ENCODE assay signal across 19 cellular contexts in genomic region chr13:60755380-60756163, GRCh38.
DNase-seq lines count a peak whose midpoint lies in the region; ATAC-seq, FAIRE-seq and TF ChIP-seq lines count a peak whose summit lies in the region.
"Had no signal": no experiment of that assay in that cellular context is flagged by ENCODE, and none has a peak within 500 bp of the region (broad histone marks: within the 10 kb centered on the region; RNA-seq: fewer than 3 reads in every experiment).

No MANE protein-coding gene starts in this region.

- H3K4me3 Mint-ChIP-seq in mesothelial cell of epicardium: no peak overlapping the region
- H3K4me3 Mint-ChIP-seq: natural killer cell had no signal

- H3K27me3 Mint-ChIP-seq in mesothelial cell of epicardium (ENCODE audit: low read depth): no peaks in the 10 kb centered on the region

- POLR2A ChIA-PET in endothelial cell of umbilical vein (lab: Charles Lee): no interaction called here

- no TSS peak for BruUV-seq in endothelial cell of umbilical vein (replicated peaks; lab: Mats Ljungman, UMichigan)

- H3K27ac Mint-ChIP-seq in mesothelial cell of epicardium: peak overlapping the region; percentile 83
- H3K27ac Mint-ChIP-seq: activated T-helper 2 cell treated with anti-CD3 and anti-CD28 coated beads, Interferon-gamma antibody, Interleukin-2, Interleukin-4, amounts not matched to agents 10 μg/mL and 5 μg/mL and 100 μg/mL, durations not matched to agents 14 hours and 24 hours and 36 hours; natural killer cell had no signal

- intact Hi-C loops in endothelial cell of umbilical vein (cut with micrococcal nuclease) (loop anchor here (1.0 kb wide), 1 partner anchor 235 kb away; no protein-coding TSS in a partner anchor), posterior vena cava (cut with DNase I) (no loop called here)

- H3K4me1 ChIP-seq in endothelial cell of umbilical vein (ENCODE audit: control insufficient read depth, extremely low read depth, insufficient read depth, low read length): peaks cover 18% of the 10 kb centered on the region

- no peak overlapping the region for H3K4me2 ChIP-seq in endothelial cell of umbilical vein (ENCODE audit: insufficient read depth, low read length)

- H3K79me2 ChIP-seq in endothelial cell of umbilical vein (ENCODE audit: control insufficient read depth, insufficient read depth, low read length): no peaks in the 10 kb centered on the region

- CTCF ChIA-PET in endothelial cell of umbilical vein (lab: Charles Lee): interaction anchor here (1.2 kb wide), 1 partner anchor 1199 kb away, joined by 4 read pairs; no protein-coding TSS in a partner anchor

- TF ChIP-seq POLR2A in endothelial cell of umbilical vein (IDR thresholded peaks at IDR 0.05; ENCODE audit: low read depth, low read length): no peak

- no peaks in the 10 kb centered on the region for H3K36me3 Mint-ChIP-seq in mesothelial cell of epicardium

- no peak for FAIRE-seq in endothelial cell of umbilical vein (lab: Jason Lieb, UNC)
- FAIRE-seq: GM18507, K562 had no signal

- no peaks in the 10 kb centered on the region for H3K9me3 Mint-ChIP-seq in mesothelial cell of epicardium
- H3K9me3 Mint-ChIP-seq: activated T-helper 2 cell treated with anti-CD3 and anti-CD28 coated beads, Interferon-gamma antibody, Interleukin-2, Interleukin-4, amounts not matched to agents 10 μg/mL and 5 μg/mL and 100 μg/mL, durations not matched to agents 14 hours and 24 hours and 36 hours had no signal

- no peaks in the 10 kb centered on the region for H4K20me1 ChIP-seq in endothelial cell of umbilical vein (replicated peaks; ENCODE audit: control insufficient read depth, extremely low read depth, insufficient read depth, low read length)

- H3K4me3 ChIP-seq in endothelial cell of umbilical vein (replicated peaks in 1 of 3; ENCODE audit: insufficient read depth in 1 of 3, low read depth in 1 of 3, low read length in 3 of 3): no peak overlapping the region
- H3K4me3 ChIP-seq: K562 had no signal

- H3K9ac ChIP-seq in endothelial cell of umbilical vein (replicated peaks; ENCODE audit: extremely low read depth, insufficient read depth, low read length): no peak overlapping the region

- H3K4me1 Mint-ChIP-seq in mesothelial cell of epicardium: peaks cover 38% of the 10 kb centered on the region
- H3K4me1 Mint-ChIP-seq: natural killer cell had no signal

- TF ChIP-seq CTCF in endothelial cell of umbilical vein (IDR thresholded peaks at IDR 0.05; ENCODE audit: extremely low read depth in 1 of 2, insufficient read depth in 1 of 2, low read depth in 1 of 2, low read length in 2 of 2) (peak in 1 of 2 donors; percentile 38), mesothelial cell of epicardium (IDR thresholded peaks at IDR 0.05; ENCODE audit: unreplicated experiment) (peak; percentile 15)

- H3K27me3 ChIP-seq in endothelial cell of umbilical vein (ENCODE audit: control insufficient read depth in 2 of 2, insufficient read depth in 2 of 2, low read length in 2 of 2): no peaks in the 10 kb centered on the region

- H3K9me1 ChIP-seq in endothelial cell of umbilical vein (replicated peaks; ENCODE audit: control insufficient read depth, extremely low read depth, insufficient read depth, low read length): no peaks in the 10 kb centered on the region

- ATAC-seq in GM19467 (IDR thresholded peaks at IDR 0.05; ENCODE audit: unreplicated experiment): no peak
- ATAC-seq in HG03108 (IDR thresholded peaks at IDR 0.05; ENCODE audit: unreplicated experiment): no peak
- ATAC-seq: K562, left lobe of liver, natural killer cell had no signal

- H2AFZ ChIP-seq in endothelial cell of umbilical vein (ENCODE audit: low read depth, low read length): no peak overlapping the region

- peak; percentile 29 for DNase-seq in ELF-1 (ENCODE audit: low read depth, low spot score)
- peak; percentile 60 for DNase-seq in OCI-M1 (lab: John Stamatoyannopoulos, UW)
- DNase-seq in endothelial cell of umbilical vein (ENCODE audit: low read depth, low spot score): peak; percentile 65
- no peak for DNase-seq in mesothelial cell of epicardium (ENCODE audit: low spot score in 2 of 2, unreplicated experiment in 2 of 2)
- DNase-seq in GM19238 (ENCODE audit: insufficient read length, low spot score): no peak
- DNase-seq in posterior vena cava (ENCODE audit: low spot score): no peak
- DNase-seq: activated CD8-positive, alpha-beta memory T cell treated with anti-CD3 and anti-CD28 coated beads for 24 hours; amygdala; glutamatergic neuron; natural killer cell; NCI-H1092; NCI-H2227 treated with DMSO at 0.1 percent for 48 hours had no signal

- dilution Hi-C loops in endothelial cell of umbilical vein (cut with MboI; ENCODE audit: extremely low pct_ligation_motif_present, low sequenced_read_pairs): no loop called here

- no peaks in the 10 kb centered on the region for H3K9me3 ChIP-seq in endothelial cell of umbilical vein (replicated peaks; ENCODE audit: control insufficient read depth, insufficient read depth, low read length)

- no peaks in the 10 kb centered on the region for H3K36me3 ChIP-seq in endothelial cell of umbilical vein (ENCODE audit: control insufficient read depth in 2 of 2, extremely low read depth in 1 of 2, insufficient read depth in 2 of 2, low read length in 2 of 2)

- no peak overlapping the region for H3K27ac ChIP-seq in endothelial cell of umbilical vein (ENCODE audit: insufficient read depth, low read depth, low read length)
- H3K27ac ChIP-seq: epithelial cell of prostate had no signal

TF ChIP-seq in endothelial cell of umbilical vein, 7 proteins besides CTCF, POLR2A, EP300 and RAD21:
- no peak for TF ChIP-seq MYC (IDR thresholded peaks at IDR 0.05; ENCODE audit: low read depth, low read length)
- TF ChIP-seq POLR2AphosphoS5 (IDR thresholded peaks at IDR 0.05; ENCODE audit: insufficient read depth, low read depth, low read length): no peak
- no peak for TF ChIP-seq FOS (IDR thresholded peaks at IDR 0.05; ENCODE audit: borderline replicate concordance, insufficient read depth, low read length)

Comparison
In these comparisons a context has a peak if more than half of its experiments do, and no peak if none do; other contexts are left out.
1. DNase-seq: peak in ELF-1 (single experiment), OCI-M1 (single experiment) and endothelial cell of umbilical vein (single experiment); none in mesothelial cell of epicardium (0 of 2), GM19238 (single experiment) and posterior vena cava (single experiment).